In the genomic region with DNA sequence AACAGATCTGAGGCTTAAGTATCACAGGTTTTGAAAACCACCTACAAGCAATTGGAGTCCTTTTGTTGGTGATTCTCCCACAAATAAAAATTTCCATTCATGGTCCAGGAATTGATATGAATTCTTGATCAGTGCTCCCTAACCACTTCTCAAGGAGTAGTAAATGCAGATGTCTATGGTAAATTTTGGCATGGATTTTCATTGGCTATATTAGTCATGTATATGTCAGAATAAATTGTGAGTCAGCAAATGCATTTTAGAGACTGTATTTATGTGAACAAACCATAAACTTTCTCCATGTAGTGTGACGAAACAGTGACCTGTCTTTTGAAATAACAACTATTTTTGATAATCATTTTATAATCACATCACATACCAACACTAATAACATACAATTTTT, we compare ENCODE assay signal across 27 cellular contexts.
"Had no signal": no experiment of that assay in that cellular context is flagged by ENCODE, and none has a peak within 500 bp of the region (broad histone marks: within the 10 kb centered on the region; RNA-seq: fewer than 3 reads in every experiment).

No MANE protein-coding gene starts in this region.

- H3K4me2 ChIP-seq: hepatocyte had no signal

- ATAC-seq: esophagus mucosa; foreskin keratinocyte; gastroesophageal sphincter; heart left ventricle; left cardiac atrium; left lung; left ventricle myocardium superior; lower lobe of right lung; naive thymus-derived CD4-positive, alpha-beta T cell; natural killer cell had no signal

- H3K36me3 ChIP-seq: esophagus squamous epithelium, gastroesophageal sphincter, heart left ventricle, left lung, lower lobe of right lung had no signal

- H3K4me3 ChIP-seq: coronary artery, dorsolateral prefrontal cortex, esophagus squamous epithelium, gastroesophageal sphincter, heart left ventricle, hepatocyte, left lung, lower lobe of right lung had no signal

- H3K79me2 ChIP-seq: hepatocyte had no signal

- H2AFZ ChIP-seq: hepatocyte had no signal

- H3K27ac ChIP-seq: coronary artery, dorsolateral prefrontal cortex, epithelial cell of prostate, esophagus squamous epithelium, foreskin keratinocyte, gastroesophageal sphincter, heart left ventricle, hepatocyte, left lung, lower lobe of right lung had no signal

- FAIRE-seq: colon, endothelial cell of umbilical vein, frontal cortex, islet of Langerhans, keratinocyte had no signal

- H3K4me1 ChIP-seq: esophagus squamous epithelium, foreskin keratinocyte, gastroesophageal sphincter, heart left ventricle, left lung, lower lobe of right lung had no signal

- H3K4me3 Mint-ChIP-seq: memory B cell; naive thymus-derived CD4-positive, alpha-beta T cell; natural killer cell had no signal

- H3K27ac Mint-ChIP-seq: memory B cell; naive thymus-derived CD4-positive, alpha-beta T cell; natural killer cell had no signal

- H3K36me3 Mint-ChIP-seq: memory B cell; naive thymus-derived CD4-positive, alpha-beta T cell; natural killer cell had no signal

- H3K9me3 ChIP-seq: esophagus squamous epithelium, gastroesophageal sphincter, heart left ventricle, left lung, lower lobe of right lung had no signal

- DNase-seq: dermis blood vessel endothelial cell; dorsolateral prefrontal cortex; effector CD4-positive, alpha-beta T cell; effector memory CD4-positive, alpha-beta T cell; erythroblast; esophagus squamous epithelium; foreskin keratinocyte; heart left ventricle; left cardiac atrium; left lung; left ventricle myocardium superior; lower lobe of right lung; mesendoderm; midbrain; naive thymus-derived CD4-positive, alpha-beta T cell; natural killer cell had no signal

- H3K4me1 Mint-ChIP-seq: memory B cell; naive thymus-derived CD4-positive, alpha-beta T cell; natural killer cell had no signal

- H3K27me3 ChIP-seq: dorsolateral prefrontal cortex, esophagus squamous epithelium, foreskin keratinocyte, gastroesophageal sphincter, heart left ventricle, hepatocyte, left lung had no signal

- H3K9me3 Mint-ChIP-seq: memory B cell had no signal

- H3K27me3 Mint-ChIP-seq: memory B cell; naive thymus-derived CD4-positive, alpha-beta T cell had no signal
